Comparison of ENCODE assay signal across 14 cellular contexts in genomic region chr10:85643171-85643838, GRCh38.
A peak's percentile ranks its signal among the peaks of the same experiment; 100 is the strongest.
DNase-seq lines count a peak whose midpoint lies in the region; ATAC-seq and TF ChIP-seq lines count a peak whose summit lies in the region.
"Had no signal": no experiment of that assay in that cellular context is flagged by ENCODE, and none has a peak within 500 bp of the region (broad histone marks: within the 10 kb centered on the region; RNA-seq: fewer than 3 reads in every experiment).

No MANE protein-coding gene starts in this region.

- peak overlapping the region; percentile 47 for H3K18ac ChIP-seq in mesendoderm (ENCODE audit: low read length)

- in situ Hi-C loops in astrocyte of the spinal cord (cut with HindIII; ENCODE audit: low sequenced_read_pairs) = no loop called here

- H3K4me1 Mint-ChIP-seq in activated T-helper 2 cell treated with anti-CD3 and anti-CD28 coated beads, Interferon-gamma antibody, Interleukin-2, Interleukin-4, amounts not matched to agents 10 μg/mL and 5 μg/mL and 100 μg/mL, durations not matched to agents 14 hours and 24 hours and 36 hours (ENCODE audit: low read depth) = no peaks in the 10 kb centered on the region
- H3K4me1 Mint-ChIP-seq: activated naive CD8-positive, alpha-beta T cell treated with anti-CD3 and anti-CD28 coated beads, Interleukin-2, amount 50 U/mL, for 24 hours; activated T-helper 17 cell treated with anti-CD3 and anti-CD28 coated beads, Interleukin-2, amount 50 U/mL, for 72 hours; B cell had no signal

- no peaks in the 10 kb centered on the region for H3K79me2 ChIP-seq in mesendoderm (ENCODE audit: control insufficient read depth, insufficient read depth, low read length)

- peak overlapping the region; percentile 36 for H3K56ac ChIP-seq in mesendoderm (ENCODE audit: low read length)

- no peak for TF ChIP-seq POLR2A in upper lobe of left lung (IDR thresholded peaks at IDR 0.05)

- TF ChIP-seq EP300 in upper lobe of left lung (IDR thresholded peaks at IDR 0.05) = no peak

- peak overlapping the region; percentile 62 for H3K4ac ChIP-seq in mesendoderm (ENCODE audit: low read depth, low read length)

- no peak overlapping the region for H2BK15ac ChIP-seq in mesendoderm (replicated peaks; ENCODE audit: low read depth)

- H3K4me1 ChIP-seq in HUES48 (ENCODE audit: control insufficient read depth, insufficient read depth, low read length) (peaks cover 6% of the 10 kb centered on the region; the same call in 1 of the 2 replicates), mesendoderm (ENCODE audit: control insufficient read depth, low read depth, low read length) (peaks cover 4% of the 10 kb centered on the region), upper lobe of left lung (peaks cover 0 to 10% (median 4%) of the 10 kb centered on the region in 4 donors), psoas muscle (no peaks in the 10 kb centered on the region)

- WGBS in mesendoderm (ENCODE audit: extremely low coverage, insufficient coverage, low lambda C conversion rate) = no CpG with 5 or more reads among the region's 4 CpGs
- 80 to 83% methylated on average over 4 of the region's 4 CpGs for WGBS in upper lobe of left lung, 2 donors
- 73 to 75% (median 74%) methylated on average over 4 of the region's 4 CpGs for WGBS in psoas muscle, 3 donors

- peak overlapping the region; percentile 83 for H3K27ac ChIP-seq in HUES48 (ENCODE audit: low read depth, low read length)
- peak overlapping the region; percentile 89 for H3K27ac ChIP-seq in mesendoderm (ENCODE audit: low read depth, low read length)
- H3K27ac ChIP-seq in upper lobe of left lung = peak overlapping the region in 3 of 4 donors; percentile 20 to 46 (median 37)
- no peak overlapping the region for H3K27ac ChIP-seq in psoas muscle
- H3K27ac ChIP-seq: neutrophil had no signal

- H3K9me3 ChIP-seq in HUES48 (ENCODE audit: control insufficient read depth, insufficient read depth, low read length) (no peaks in the 10 kb centered on the region), upper lobe of left lung (no peaks in the 10 kb centered on the region), psoas muscle (no peaks in the 10 kb centered on the region)
- H3K9me3 ChIP-seq: neutrophil had no signal

- H3K27me3 ChIP-seq in HUES48 (ENCODE audit: control insufficient read depth, insufficient read depth, low read length) (no peaks in the 10 kb centered on the region), mesendoderm (ENCODE audit: insufficient read depth, low read length, poor library complexity) (no peaks in the 10 kb centered on the region), upper lobe of left lung (no peaks in the 10 kb centered on the region), psoas muscle (ENCODE audit: insufficient read depth in 3 of 3, low read length in 2 of 3) (no peaks in the 10 kb centered on the region)
- H3K27me3 ChIP-seq: neutrophil had no signal

- ATAC-seq in upper lobe of left lung (ENCODE audit: low FRiP score in 2 of 2) (no peak), psoas muscle (no peak)
- ATAC-seq: activated naive CD8-positive, alpha-beta T cell treated with anti-CD3 and anti-CD28 coated beads, Interleukin-2, amount 50 U/mL, for 24 hours; activated T-helper 17 cell treated with anti-CD3 and anti-CD28 coated beads, Interleukin-2, amount 50 U/mL, for 72 hours had no signal

- peak overlapping the region; percentile 12 for H2BK5ac ChIP-seq in mesendoderm (ENCODE audit: low read length)

- H2BK120ac ChIP-seq in mesendoderm (ENCODE audit: low read depth, low read length) = peak overlapping the region; percentile 3

- H3K9ac ChIP-seq in HUES48 (ENCODE audit: low read depth, low read length) (no peak overlapping the region), mesendoderm (ENCODE audit: low read length) (no peak overlapping the region)

- no peak overlapping the region for H3K4me2 ChIP-seq in mesendoderm (ENCODE audit: low read length)

- H3K36me3 ChIP-seq in HUES48 (ENCODE audit: control insufficient read depth, insufficient read depth, low read length) (no peaks in the 10 kb centered on the region), mesendoderm (ENCODE audit: control insufficient read depth, insufficient read depth, low read length) (no peaks in the 10 kb centered on the region), upper lobe of left lung (no peaks in the 10 kb centered on the region), psoas muscle (ENCODE audit: insufficient read depth in 1 of 2, low read depth in 1 of 2) (no peaks in the 10 kb centered on the region)
- H3K36me3 ChIP-seq: neutrophil had no signal

- no peak for TF ChIP-seq CTCF in astrocyte of the spinal cord (IDR thresholded peaks at IDR 0.05; ENCODE audit: low read depth, low read length)
- no peak for TF ChIP-seq CTCF in upper lobe of left lung (IDR thresholded peaks at IDR 0.05)
- no peak for TF ChIP-seq CTCF in psoas muscle (IDR thresholded peaks at IDR 0.05)

- DNase-seq in astrocyte of the spinal cord (ENCODE audit: low read depth, low spot score) = peak; percentile 4
- no peak for DNase-seq in mesendoderm
- no peak for DNase-seq in upper lobe of left lung
- no peak for DNase-seq in activated T-helper 2 cell treated with anti-CD3 and anti-CD28 coated beads, Interferon-gamma antibody, Interleukin-2, Interleukin-4, amounts not matched to agents 10 μg/mL and 5 μg/mL and 100 μg/mL, durations not matched to agents 14 hours and 24 hours and 36 hours (ENCODE audit: low spot score)
- DNase-seq in activated naive CD4-positive, alpha-beta T cell treated with Interleukin-2 at 50 U/mL for 16 hours = no peak
- DNase-seq in psoas muscle = no peak
- DNase-seq: activated naive CD8-positive, alpha-beta T cell treated with anti-CD3 and anti-CD28 coated beads, Interleukin-2, amount 50 U/mL, for 24 hours; NCI-H1436 treated with DMSO at 0.1 percent for 48 hours; T-helper 9 cell had no signal

- intact Hi-C loops in activated T-helper 2 cell treated with anti-CD3 and anti-CD28 coated beads, Interferon-gamma antibody, Interleukin-2, Interleukin-4, amounts not matched to agents 10 μg/mL and 5 μg/mL and 100 μg/mL, durations not matched to agents 14 hours and 24 hours and 36 hours (cut with micrococcal nuclease) = no loop called here
- intact Hi-C loops in psoas muscle (cut with DNase I) = loop anchor here in 1 of 2 donors (10.0 kb wide), 1 partner anchor 491 kb away; no protein-coding TSS in a partner anchor

- H3K27ac Mint-ChIP-seq in activated T-helper 2 cell treated with anti-CD3 and anti-CD28 coated beads, Interferon-gamma antibody, Interleukin-2, Interleukin-4, amounts not matched to agents 10 μg/mL and 5 μg/mL and 100 μg/mL, durations not matched to agents 14 hours and 24 hours and 36 hours = no peak overlapping the region
- H3K27ac Mint-ChIP-seq: activated naive CD8-positive, alpha-beta T cell treated with anti-CD3 and anti-CD28 coated beads, Interleukin-2, amount 50 U/mL, for 24 hours; activated T-helper 17 cell treated with anti-CD3 and anti-CD28 coated beads, Interleukin-2, amount 50 U/mL, for 72 hours; B cell; dendritic cell treated with granulocyte-macrophage colony-stimulating factor and Interleukin-4, amounts not matched to agents 40 ng/mL and 50 ng/mL, for 4 days had no signal

- H3K4me3 Mint-ChIP-seq in activated T-helper 2 cell treated with anti-CD3 and anti-CD28 coated beads, Interferon-gamma antibody, Interleukin-2, Interleukin-4, amounts not matched to agents 10 μg/mL and 5 μg/mL and 100 μg/mL, durations not matched to agents 14 hours and 24 hours and 36 hours (ENCODE audit: low read depth) = no peak overlapping the region
- H3K4me3 Mint-ChIP-seq: activated naive CD8-positive, alpha-beta T cell treated with anti-CD3 and anti-CD28 coated beads, Interleukin-2, amount 50 U/mL, for 24 hours; activated T-helper 17 cell treated with anti-CD3 and anti-CD28 coated beads, Interleukin-2, amount 50 U/mL, for 72 hours; B cell; dendritic cell treated with granulocyte-macrophage colony-stimulating factor and Interleukin-4, amounts not matched to agents 40 ng/mL and 50 ng/mL, for 4 days had no signal

- H3K9me3 Mint-ChIP-seq in activated T-helper 2 cell treated with anti-CD3 and anti-CD28 coated beads, Interferon-gamma antibody, Interleukin-2, Interleukin-4, amounts not matched to agents 10 μg/mL and 5 μg/mL and 100 μg/mL, durations not matched to agents 14 hours and 24 hours and 36 hours = no peaks in the 10 kb centered on the region
- H3K9me3 Mint-ChIP-seq: activated naive CD8-positive, alpha-beta T cell treated with anti-CD3 and anti-CD28 coated beads, Interleukin-2, amount 50 U/mL, for 24 hours; activated T-helper 17 cell treated with anti-CD3 and anti-CD28 coated beads, Interleukin-2, amount 50 U/mL, for 72 hours; dendritic cell treated with granulocyte-macrophage colony-stimulating factor and Interleukin-4, amounts not matched to agents 40 ng/mL and 50 ng/mL, for 4 days had no signal

- H3K79me1 ChIP-seq in mesendoderm (ENCODE audit: low read length) = no peaks in the 10 kb centered on the region

- no peaks in the 10 kb centered on the region for H3K27me3 Mint-ChIP-seq in activated T-helper 2 cell treated with anti-CD3 and anti-CD28 coated beads, Interferon-gamma antibody, Interleukin-2, Interleukin-4, amounts not matched to agents 10 μg/mL and 5 μg/mL and 100 μg/mL, durations not matched to agents 14 hours and 24 hours and 36 hours (ENCODE audit: low read depth)
- H3K27me3 Mint-ChIP-seq: activated naive CD8-positive, alpha-beta T cell treated with anti-CD3 and anti-CD28 coated beads, Interleukin-2, amount 50 U/mL, for 24 hours; dendritic cell treated with granulocyte-macrophage colony-stimulating factor and Interleukin-4, amounts not matched to agents 40 ng/mL and 50 ng/mL, for 4 days had no signal

- H3K23ac ChIP-seq in mesendoderm (ENCODE audit: low read length) = no peak overlapping the region

- no peak overlapping the region for H4K8ac ChIP-seq in mesendoderm (ENCODE audit: low read depth, low read length)

- H3K36me3 Mint-ChIP-seq in activated T-helper 2 cell treated with anti-CD3 and anti-CD28 coated beads, Interferon-gamma antibody, Interleukin-2, Interleukin-4, amounts not matched to agents 10 μg/mL and 5 μg/mL and 100 μg/mL, durations not matched to agents 14 hours and 24 hours and 36 hours (ENCODE audit: low read depth) = no peaks in the 10 kb centered on the region

- H2AK5ac ChIP-seq in mesendoderm (ENCODE audit: low read length) = peak overlapping the region; percentile 28

- H3K4me3 ChIP-seq in HUES48 (ENCODE audit: low read depth, low read length) (no peak overlapping the region), astrocyte of the spinal cord (ENCODE audit: low read depth, low read length) (no peak overlapping the region), mesendoderm (ENCODE audit: low read length) (no peak overlapping the region), upper lobe of left lung (no peak overlapping the region), psoas muscle (no peak overlapping the region)

- H4K5ac ChIP-seq in mesendoderm (ENCODE audit: low read length) = peak overlapping the region; percentile 26
